Comparison of ENCODE assay signal across 1 cellular context in genomic region chr11:61335355-61335710, GRCh38.
TF ChIP-seq lines count a peak whose summit lies in the region.

No MANE protein-coding gene starts in this region.

TF ChIP-seq in liver, 16 proteins besides CTCF, POLR2A, EP300 and RAD21 (continued from another document):
- TF ChIP-seq REST (IDR thresholded peaks at IDR 0.05) (no peak), YY1 (IDR thresholded peaks at IDR 0.05) (no peak), ZBTB33 (IDR thresholded peaks at IDR 0.05) (no peak), FOXA1 (IDR thresholded peaks at IDR 0.05) (no peak), ATF3 (IDR thresholded peaks at IDR 0.05) (no peak), EGR1 (IDR thresholded peaks at IDR 0.05; ENCODE audit: low read depth in 2 of 2) (no peak), FOXA2 (IDR thresholded peaks at IDR 0.05) (no peak), TAF1 (conservative IDR thresholded peaks at IDR 0.05) (no peak), NR2F2 (IDR thresholded peaks at IDR 0.05) (no peak), JUND (IDR thresholded peaks at IDR 0.05) (no peak), HNF4A (conservative IDR thresholded peaks at IDR 0.05) (no peak), SP1 (IDR thresholded peaks at IDR 0.05) (no peak), GABPA (IDR thresholded peaks at IDR 0.05 in 1 of 2, conservative IDR thresholded peaks at IDR 0.05 in 1 of 2) (no peak), HNF4G (IDR thresholded peaks at IDR 0.05) (no peak)
